ENCODE assay signal across 13 cellular contexts in the genomic region with DNA sequence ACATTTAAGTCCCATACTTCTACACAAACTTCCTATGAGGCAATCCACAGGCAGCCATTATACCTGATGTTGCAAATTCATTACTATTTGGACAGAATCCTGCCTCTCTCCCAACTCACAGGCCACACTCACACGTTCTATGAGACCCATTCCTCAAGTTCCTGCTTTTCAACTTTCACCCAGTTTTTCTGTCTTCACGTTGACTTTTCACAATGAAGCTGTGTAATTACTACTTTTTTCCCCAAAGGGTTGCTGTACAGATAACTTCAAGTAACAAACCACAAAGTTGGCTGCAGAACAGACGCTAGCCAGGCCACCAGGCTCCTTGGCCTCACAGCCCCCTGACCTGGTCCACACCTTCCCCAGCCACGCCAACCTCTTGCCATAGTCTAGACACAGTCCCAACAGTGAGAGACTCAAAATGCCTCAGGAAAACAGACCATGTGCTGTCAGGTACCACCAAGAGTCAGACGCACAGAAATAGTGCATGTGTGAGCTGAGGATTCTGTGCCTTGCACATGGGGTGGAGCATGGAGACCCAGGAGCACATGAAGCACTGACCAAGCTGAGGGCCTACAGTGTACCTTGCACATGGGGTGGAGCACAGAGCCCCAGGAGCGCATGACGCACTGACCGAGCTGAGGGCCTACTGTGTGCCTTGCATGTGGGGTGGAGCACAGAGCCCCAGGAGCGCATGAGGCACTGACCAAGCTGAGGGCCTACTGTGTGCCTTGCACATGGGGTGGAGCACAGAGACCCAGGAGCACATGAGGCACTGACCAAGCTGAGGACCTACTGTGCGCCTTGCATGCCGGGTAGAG.
"Had no signal": no experiment of that assay in that cellular context is flagged by ENCODE, and none has a peak within 500 bp of the region (broad histone marks: within the 10 kb centered on the region; RNA-seq: fewer than 3 reads in every experiment).

No MANE protein-coding gene starts in this region.

- DNase-seq: activated CD4-positive, alpha-beta T cell treated with anti-CD3 and anti-CD28 coated beads, Interleukin-2, amount 50 U/mL, for 4 hours; activated CD8-positive, alpha-beta memory T cell treated with anti-CD3 and anti-CD28 coated beads, Interleukin-2, amount 10 ng/mL, durations not matched to agents 7 days and 5 days; activated naive CD8-positive, alpha-beta T cell treated with anti-CD3 and anti-CD28 coated beads, Interleukin-2, amount 50 U/mL, for 24 hours; activated T-cell treated with anti-CD3 and anti-CD28 coated beads, Interleukin-2, amount 50 U/mL, for 48 hours; glutamatergic neuron; immature natural killer cell; natural killer cell; occipital lobe; psoas muscle; stimulated activated CD4-positive, alpha-beta T cell treated with anti-CD3 and anti-CD28 coated beads, Interleukin-2, amount 100 ng/mL, for 48 hours; stimulated activated naive CD8-positive, alpha-beta T cell treated with anti-CD3 and anti-CD28 coated beads, Interleukin-15, Interleukin-2, amounts not matched to agents 100 U/mL and 50 U/mL, for 24 hours; testis had no signal

- H3K9me3 Mint-ChIP-seq: activated naive CD8-positive, alpha-beta T cell treated with anti-CD3 and anti-CD28 coated beads, Interleukin-2, amount 50 U/mL, for 24 hours; immature natural killer cell had no signal

- H3K27me3 Mint-ChIP-seq: activated CD8-positive, alpha-beta memory T cell treated with anti-CD3 and anti-CD28 coated beads, Interleukin-2, amount 10 ng/mL, durations not matched to agents 7 days and 5 days; activated naive CD8-positive, alpha-beta T cell treated with anti-CD3 and anti-CD28 coated beads, Interleukin-2, amount 50 U/mL, for 24 hours had no signal

- H3K27ac Mint-ChIP-seq: activated CD8-positive, alpha-beta memory T cell treated with anti-CD3 and anti-CD28 coated beads, Interleukin-2, amount 10 ng/mL, durations not matched to agents 7 days and 5 days; activated naive CD8-positive, alpha-beta T cell treated with anti-CD3 and anti-CD28 coated beads, Interleukin-2, amount 50 U/mL, for 24 hours had no signal

- H3K36me3 Mint-ChIP-seq: natural killer cell had no signal

- H3K4me3 ChIP-seq: psoas muscle, testis had no signal

- H3K9me3 ChIP-seq: psoas muscle, testis had no signal

- H3K4me3 Mint-ChIP-seq: activated CD8-positive, alpha-beta memory T cell treated with anti-CD3 and anti-CD28 coated beads, Interleukin-2, amount 10 ng/mL, durations not matched to agents 7 days and 5 days; activated naive CD8-positive, alpha-beta T cell treated with anti-CD3 and anti-CD28 coated beads, Interleukin-2, amount 50 U/mL, for 24 hours; immature natural killer cell; natural killer cell had no signal

- ATAC-seq: activated CD8-positive, alpha-beta memory T cell treated with anti-CD3 and anti-CD28 coated beads, Interleukin-2, amount 10 ng/mL, durations not matched to agents 7 days and 5 days; activated naive CD8-positive, alpha-beta T cell treated with anti-CD3 and anti-CD28 coated beads, Interleukin-2, amount 50 U/mL, for 24 hours; esophagus mucosa; natural killer cell; psoas muscle; stimulated activated naive CD8-positive, alpha-beta T cell treated with anti-CD3 and anti-CD28 coated beads, Interleukin-15, Interleukin-2, amounts not matched to agents 100 U/mL and 50 U/mL, for 24 hours had no signal

- H3K27ac ChIP-seq: psoas muscle, testis had no signal

- H3K27me3 ChIP-seq: testis had no signal

- H3K4me1 ChIP-seq: psoas muscle, testis had no signal
